ENCODE assay signal across 1 cellular context in the genomic region with DNA sequence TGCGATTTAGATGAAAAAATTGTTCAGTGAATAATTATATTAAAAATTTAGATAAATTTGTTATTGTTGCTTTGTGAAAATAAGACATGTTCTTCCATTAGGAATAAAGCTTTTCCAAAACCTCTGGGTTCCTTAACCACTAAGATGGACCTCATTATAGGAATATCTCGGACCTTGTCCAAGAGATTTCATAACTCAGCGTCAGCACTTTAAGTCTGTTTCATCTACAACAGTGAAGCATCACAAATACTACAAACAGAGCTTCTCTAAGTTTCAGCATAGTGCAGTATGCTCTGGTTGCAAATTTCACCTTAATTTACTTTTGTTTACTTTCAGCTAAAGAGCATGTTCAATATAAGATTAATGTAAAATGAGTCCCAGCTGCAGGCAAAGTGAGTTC.
TF ChIP-seq lines count a peak whose summit lies in the region.

No MANE protein-coding gene starts in this region.

TF ChIP-seq in WTC11, 78 proteins besides CTCF, POLR2A, EP300 and RAD21 (continued from another document):
- no peak for TF ChIP-seq ZSCAN18 (CRISPR knock-in tag; IDR thresholded peaks at IDR 0.05)
- no peak for TF ChIP-seq MYBL2 (CRISPR knock-in tag; IDR thresholded peaks at IDR 0.05)
- TF ChIP-seq NFYB (CRISPR knock-in tag; conservative IDR thresholded peaks at IDR 0.05; ENCODE audit: low read depth) = no peak
- no peak for TF ChIP-seq ZNF425 (CRISPR knock-in tag; conservative IDR thresholded peaks at IDR 0.05)
- TF ChIP-seq, protein P1, sequence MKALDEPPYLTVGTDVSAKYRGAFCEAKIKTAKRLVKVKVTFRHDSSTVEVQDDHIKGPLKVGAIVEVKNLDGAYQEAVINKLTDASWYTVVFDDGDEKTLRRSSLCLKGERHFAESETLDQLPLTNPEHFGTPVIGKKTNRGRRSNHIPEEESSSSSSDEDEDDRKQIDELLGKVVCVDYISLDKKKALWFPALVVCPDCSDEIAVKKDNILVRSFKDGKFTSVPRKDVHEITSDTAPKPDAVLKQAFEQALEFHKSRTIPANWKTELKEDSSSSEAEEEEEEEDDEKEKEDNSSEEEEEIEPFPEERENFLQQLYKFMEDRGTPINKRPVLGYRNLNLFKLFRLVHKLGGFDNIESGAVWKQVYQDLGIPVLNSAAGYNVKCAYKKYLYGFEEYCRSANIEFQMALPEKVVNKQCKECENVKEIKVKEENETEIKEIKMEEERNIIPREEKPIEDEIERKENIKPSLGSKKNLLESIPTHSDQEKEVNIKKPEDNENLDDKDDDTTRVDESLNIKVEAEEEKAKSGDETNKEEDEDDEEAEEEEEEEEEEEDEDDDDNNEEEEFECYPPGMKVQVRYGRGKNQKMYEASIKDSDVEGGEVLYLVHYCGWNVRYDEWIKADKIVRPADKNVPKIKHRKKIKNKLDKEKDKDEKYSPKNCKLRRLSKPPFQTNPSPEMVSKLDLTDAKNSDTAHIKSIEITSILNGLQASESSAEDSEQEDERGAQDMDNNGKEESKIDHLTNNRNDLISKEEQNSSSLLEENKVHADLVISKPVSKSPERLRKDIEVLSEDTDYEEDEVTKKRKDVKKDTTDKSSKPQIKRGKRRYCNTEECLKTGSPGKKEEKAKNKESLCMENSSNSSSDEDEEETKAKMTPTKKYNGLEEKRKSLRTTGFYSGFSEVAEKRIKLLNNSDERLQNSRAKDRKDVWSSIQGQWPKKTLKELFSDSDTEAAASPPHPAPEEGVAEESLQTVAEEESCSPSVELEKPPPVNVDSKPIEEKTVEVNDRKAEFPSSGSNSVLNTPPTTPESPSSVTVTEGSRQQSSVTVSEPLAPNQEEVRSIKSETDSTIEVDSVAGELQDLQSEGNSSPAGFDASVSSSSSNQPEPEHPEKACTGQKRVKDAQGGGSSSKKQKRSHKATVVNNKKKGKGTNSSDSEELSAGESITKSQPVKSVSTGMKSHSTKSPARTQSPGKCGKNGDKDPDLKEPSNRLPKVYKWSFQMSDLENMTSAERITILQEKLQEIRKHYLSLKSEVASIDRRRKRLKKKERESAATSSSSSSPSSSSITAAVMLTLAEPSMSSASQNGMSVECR (CRISPR knock-in tag; IDR thresholded peaks at IDR 0.05; ENCODE audit: borderline replicate concordance) = no peak
- no peak for TF ChIP-seq RORB (CRISPR knock-in tag; IDR thresholded peaks at IDR 0.05)
- TF ChIP-seq GABPB1 (CRISPR knock-in tag; IDR thresholded peaks at IDR 0.05) = no peak
- no peak for TF ChIP-seq ZNF263 (CRISPR knock-in tag; IDR thresholded peaks at IDR 0.05; ENCODE audit: low read depth)
- TF ChIP-seq CREB1 (CRISPR knock-in tag; IDR thresholded peaks at IDR 0.05) = no peak
TF ChIP-seq in WTC11: peak in this region for 0.
